ENCODE assay signal across 7 cellular contexts in genomic region chr2:207632575-207633492, GRCh38. TPM values are rescaled to one million over a fixed set of nuclear protein-coding genes. Genes with fewer than 3 reads are reported as not detected.
A peak's percentile ranks its signal among the peaks of the same experiment; 100 is the strongest.
DNase-seq lines count a peak whose midpoint lies in the region; ATAC-seq and TF ChIP-seq lines count a peak whose summit lies in the region.

No MANE protein-coding gene starts in this region.

- H3K4me3 ChIP-seq in brain microvascular endothelial cell (ENCODE audit: low read depth, low read length) (no peak overlapping the region), psoas muscle (no peak overlapping the region)

- no peak overlapping the region for H3K4me3 Mint-ChIP-seq in endothelial cell (ENCODE audit: unreplicated experiment)

- H3K9me3 ChIP-seq in psoas muscle: no peaks in the 10 kb centered on the region

- H3K27me3 ChIP-seq in brain microvascular endothelial cell (replicated peaks): no peaks in the 10 kb centered on the region
- H3K27me3 ChIP-seq in psoas muscle (ENCODE audit: insufficient read depth in 3 of 3, low read length in 2 of 3): no peaks in the 10 kb centered on the region

- H3K27me3 Mint-ChIP-seq in endothelial cell (ENCODE audit: unreplicated experiment): no peaks in the 10 kb centered on the region

- TF ChIP-seq CTCF in brain microvascular endothelial cell (IDR thresholded peaks at IDR 0.05; ENCODE audit: low read depth, low read length, missing control alignments) (no peak), psoas muscle (IDR thresholded peaks at IDR 0.05) (no peak), endothelial cell (IDR thresholded peaks at IDR 0.05; ENCODE audit: unreplicated experiment) (no peak), GM10266 (IDR thresholded peaks at IDR 0.05; ENCODE audit: control insufficient read depth, insufficient read depth, low read depth, missing control alignments) (no peak)

- H3K27ac ChIP-seq in brain microvascular endothelial cell (no peak overlapping the region), psoas muscle (peak overlapping the region; percentile 23)

- intact Hi-C loops in psoas muscle (cut with DNase I): no loop called here

- H3K9me3 Mint-ChIP-seq in endothelial cell (ENCODE audit: unreplicated experiment): no peaks in the 10 kb centered on the region

- in situ Hi-C loops in brain microvascular endothelial cell (cut with HindIII; ENCODE audit: low pct_ligation_motif_present, low sequenced_read_pairs): no loop called here

- no peaks in the 10 kb centered on the region for H3K4me1 Mint-ChIP-seq in endothelial cell (ENCODE audit: unreplicated experiment)

- no peak overlapping the region for H3K27ac Mint-ChIP-seq in endothelial cell (ENCODE audit: unreplicated experiment)

- H3K36me3 ChIP-seq in brain microvascular endothelial cell (replicated peaks) (no peaks in the 10 kb centered on the region), psoas muscle (ENCODE audit: insufficient read depth in 1 of 2, low read depth in 1 of 2) (no peaks in the 10 kb centered on the region)

- DNase-seq in LHCN-M2 (ENCODE audit: low read depth): peak; percentile 47
- peak; percentile 43 for DNase-seq in brain microvascular endothelial cell
- no peak for DNase-seq in psoas muscle
- no peak for DNase-seq in activated gamma-delta T cell treated with Interleukin-2 at 50 U/mL for 16 hours
- DNase-seq in endothelial cell (ENCODE audit: low spot score): no peak
- no peak for DNase-seq in GM10266 (ENCODE audit: extremely low spot score)

- H3K4me1 ChIP-seq in psoas muscle: no peaks in the 10 kb centered on the region

- ATAC-seq in GM21360 (IDR thresholded peaks at IDR 0.05; ENCODE audit: unreplicated experiment) (peak; percentile 67), psoas muscle (peak; percentile 69 to 80 (median 77))

- WGBS in psoas muscle, 3 donors: 79 to 84% (median 79%) methylated on average over 8 of the region's 8 CpGs

- no peaks in the 10 kb centered on the region for H3K36me3 Mint-ChIP-seq in endothelial cell (ENCODE audit: low read depth, unreplicated experiment)

RNA-seq across cellular contexts. Expression of gene METTL21A, which starts 7.6 kb away (rescaled TPM):
- total RNA-seq in LHCN-M2 (2014; rRNA removed) (16.4 and 21.1 TPM in 2 replicates), psoas muscle (1 to 10 TPM; 7.0 to 9.5 (median 8.6) TPM), endothelial cell (ENCODE audit: unreplicated experiment) (14.9 TPM)
- 6.1 TPM for polyA plus RNA-seq in LHCN-M2 (2012)
- polyA plus RNA-seq in psoas muscle: 10 to 100 TPM; 17.9 to 30.7 (median 19.5) TPM

Comparison
In these comparisons a context has a peak if more than half of its experiments do, and no peak if none do; other contexts are left out.
1. DNase-seq: peak in LHCN-M2 (single experiment) and brain microvascular endothelial cell (single experiment); none in psoas muscle (0 of 2), activated gamma-delta T cell treated with Interleukin-2 at 50 U/mL for 16 hours (single experiment), endothelial cell (single experiment) and GM10266 (single experiment).